Comparison of ENCODE assay signal across 30 cellular contexts in genomic region chr1:198588845-198589244, GRCh38. TPM values are rescaled to one million over a fixed set of nuclear protein-coding genes. Genes with fewer than 3 reads are reported as not detected.
"Had no signal": no experiment of that assay in that cellular context is flagged by ENCODE, and none has a peak within 500 bp of the region (broad histone marks: within the 10 kb centered on the region; RNA-seq: fewer than 3 reads in every experiment).

No MANE protein-coding gene starts in this region.

- DNase-seq: stimulated activated CD4-positive, alpha-beta T cell treated with anti-CD3 and anti-CD28 coated beads, Interleukin-2, amount 100 ng/mL, for 48 hours; stimulated activated CD4-positive, alpha-beta T cell treated with anti-CD3 and anti-CD28 coated beads, Interleukin-4, amount 100 ng/mL, for 1 hour; stimulated activated CD4-positive, alpha-beta T cell treated with anti-CD3 and anti-CD28 coated beads, Interleukin-4, amount 100 ng/mL, for 24 hours; stimulated activated CD4-positive, alpha-beta T cell treated with anti-CD3 and anti-CD28 coated beads, Interleukin-4, amount 100 ng/mL, for 4 hours; stimulated activated CD8-positive, alpha-beta memory T cell treated with anti-CD3 and anti-CD28 coated beads, Interleukin-4, amount 100 ng/mL, for 48 hours; stimulated activated naive B cell treated with anti-CD40 and anti-IgM and Interleukin-4, amounts not matched to agents 10 μg/mL and 1 μg/mL and 100 μg/mL, for 72 hours; stimulated activated naive CD4-positive, alpha-beta T cell; stimulated activated naive CD4-positive, alpha-beta T cell treated with Interleukin-2 at 50 U/mL for 16 hours; stimulated activated naive CD8-positive, alpha-beta T cell treated with anti-CD3 and anti-CD28 coated beads, Interleukin-15, amount 100 ng/mL, for 72 hours; stimulated activated naive CD8-positive, alpha-beta T cell treated with anti-CD3 and anti-CD28 coated beads, Interleukin-15, Interleukin-2, amounts not matched to agents 100 U/mL and 50 U/mL, for 24 hours; stomach; substantia nigra; testis; thyroid gland; tibial artery; transverse colon; trophoblast cell; upper lobe of left lung; upper lobe of right lung; uterus had no signal

- ATAC-seq: stimulated activated effector memory CD8-positive, alpha-beta T cell treated with anti-CD3 and anti-CD28 coated beads, Interleukin-12 subunit alpha, Interleukin-12 subunit beta, amount 100 ng/mL, for 72 hours; stimulated activated memory B cell treated with anti-CD40 and anti-IgM and Interleukin-4, amounts not matched to agents 10 μg/mL and 1 μg/mL and 100 μg/mL, for 72 hours; stimulated activated naive B cell treated with anti-CD40 and anti-IgM and Interleukin-4, amounts not matched to agents 10 μg/mL and 1 μg/mL and 100 μg/mL, for 72 hours; stimulated activated naive CD8-positive, alpha-beta T cell treated with anti-CD3 and anti-CD28 coated beads, Interleukin-15, amount 100 ng/mL, for 72 hours; stimulated activated naive CD8-positive, alpha-beta T cell treated with anti-CD3 and anti-CD28 coated beads, Interleukin-15, Interleukin-2, amounts not matched to agents 100 U/mL and 50 U/mL, for 24 hours; upper lobe of right lung had no signal

- H3K36me3 ChIP-seq: stomach, suprapubic skin, thoracic aorta, thyroid gland, tibial artery, tibial nerve, transverse colon, upper lobe of left lung, upper lobe of right lung, uterus, vagina had no signal

- H3K4me1 ChIP-seq: stomach, suprapubic skin, testis, thyroid gland, tibial artery, tibial nerve, transverse colon, upper lobe of left lung, upper lobe of right lung, uterus, vagina had no signal

- H3K27me3 ChIP-seq: stomach, suprapubic skin, testis, thyroid gland, tibial artery, tibial nerve, transverse colon, upper lobe of left lung, upper lobe of right lung, uterus, vagina had no signal

- H3K4me3 ChIP-seq: stomach, suprapubic skin, testis, thoracic aorta, thyroid gland, tibial artery, tibial nerve, transverse colon, upper lobe of left lung, upper lobe of right lung, uterus, vagina had no signal

- H3K27ac ChIP-seq: stomach, suprapubic skin, testis, thoracic aorta, thyroid gland, tibial artery, tibial nerve, transverse colon, upper lobe of left lung, upper lobe of right lung, uterus, vagina had no signal

- H3K9me3 ChIP-seq: suprapubic skin, testis, thoracic aorta, thyroid gland, transverse colon, uterus, vagina had no signal

RNA-seq across cellular contexts. Expression of gene ATP6V1G3, which starts 48.4 kb away (rescaled TPM):
- total RNA-seq: stomach, subcutaneous adipose tissue, suprapubic skin, temporal lobe, testis, thoracic aorta, thyroid gland, tibial nerve, transverse colon, upper lobe of left lung, upper lobe of right lung, ureter, urinary bladder, uterus, vagina had no signal
- polyA plus RNA-seq: stomach, urinary bladder had no signal
